ENCODE assay signal across 9 cellular contexts in genomic region chr14:81323621-81324400, GRCh38.
DNase-seq lines count a peak whose midpoint lies in the region; ATAC-seq and TF ChIP-seq lines count a peak whose summit lies in the region.
"Had no signal": no experiment of that assay in that cellular context is flagged by ENCODE, and none has a peak within 500 bp of the region (broad histone marks: within the 10 kb centered on the region; RNA-seq: fewer than 3 reads in every experiment).

No MANE protein-coding gene starts in this region.

- BruUV-seq in HCT116 (replicated peaks; lab: Mats Ljungman, UMichigan), result TSS peak; percentile 72

- H3K4me1 ChIP-seq in HCT116 (ENCODE audit: control insufficient read depth in 1 of 2, insufficient read depth in 2 of 2, low read length in 2 of 2), result peaks cover 11 to 16% of the 10 kb centered on the region in 2 experiments; a peak in 3 of 4 replicates

- no peaks in the 10 kb centered on the region for H4K20me1 ChIP-seq in HCT116 (ENCODE audit: insufficient read depth)

- RAD21 ChIA-PET in HCT116 (lab: Charles Lee; ENCODE audit: low non-redundant PET in 1 of 2, low total read pairs in 2 of 2, uncharacterized antibody in 2 of 2, unreplicated experiment in 2 of 2), result interaction anchor here in 1 of 2 experiments (0.5 kb wide), 1 partner anchor 147 kb away, joined by 6 read pairs; no protein-coding TSS in a partner anchor

- no peak overlapping the region for H3K27ac ChIP-seq in HCT116 (ENCODE audit: low read depth, low read length)
- H3K27ac ChIP-seq in skin epidermis, result peak overlapping the region in 17 of 21 experiments; percentile 6 to 88 (median 74)
- H3K27ac ChIP-seq in brain microvascular endothelial cell, result no peak overlapping the region

- TF ChIP-seq RAD21 in HCT116 (IDR thresholded peaks at IDR 0.05; ENCODE audit: low read depth), result no peak

- peak overlapping the region; percentile 84 for H3K4me2 ChIP-seq in HCT116 (ENCODE audit: low read length)

- peak overlapping the region; percentile 38 for H3K9ac ChIP-seq in HCT116 (ENCODE audit: low read length)

- peak overlapping the region; percentile 98 for H2AFZ ChIP-seq in HCT116 (ENCODE audit: low read depth, low read length, poor library complexity, severe bottlenecking)

- H3K79me2 ChIP-seq in HCT116 (ENCODE audit: insufficient read depth, low read length), result no peaks in the 10 kb centered on the region

- DNase-seq in HCT116 (ENCODE audit: low read depth, low spot score), result peak; percentile 36
- peak; percentile 69 for DNase-seq in NCI-H82 treated with DMSO at 0.1 percent for 48 hours (lab: John Stamatoyannopoulos, UW; ENCODE audit: unreplicated experiment)
- peak; percentile 44 for DNase-seq in glomerular visceral epithelial cell (ENCODE audit: extremely low spot score)
- no peak for DNase-seq in NCI-H526 treated with DMSO at 0.1 percent for 48 hours (lab: John Stamatoyannopoulos, UW)
- no peak for DNase-seq in cortex of kidney (lab: John Stamatoyannopoulos, UW)
- DNase-seq in brain microvascular endothelial cell, result no peak
- DNase-seq: stimulated activated CD4-positive, alpha-beta T cell treated with anti-CD3 and anti-CD28 coated beads, Interleukin-15, amount 100 ng/mL, for 24 hours had no signal

- no peaks in the 10 kb centered on the region for H3K9me3 ChIP-seq in HCT116 (ENCODE audit: control insufficient read depth in 1 of 2, insufficient read depth in 1 of 2, low read depth in 1 of 2, low read length in 2 of 2)

- H3K36me3 ChIP-seq in HCT116 (ENCODE audit: control insufficient read depth in 1 of 2, insufficient read depth in 2 of 2, low read length in 2 of 2) (no peaks in the 10 kb centered on the region), brain microvascular endothelial cell (replicated peaks) (no peaks in the 10 kb centered on the region)

- peak; percentile 99 for ATAC-seq in HCT116
- ATAC-seq in GM18519 (IDR thresholded peaks at IDR 0.05; ENCODE audit: low FRiP score, unreplicated experiment), result no peak

- H3K4me3 ChIP-seq in HCT116 (replicated peaks in 1 of 2; ENCODE audit: low read depth in 1 of 2, low read length in 2 of 2) (peak overlapping the region; percentile 40 to 56), skin epidermis (peak overlapping the region; percentile 9 to 47 (median 26)), brain microvascular endothelial cell (ENCODE audit: low read depth, low read length) (no peak overlapping the region)

- H3K9me2 ChIP-seq in HCT116 (ENCODE audit: insufficient read depth), result no peaks in the 10 kb centered on the region

- CTCF ChIA-PET in HCT116 (lab: Charles Lee), result no interaction called here

- H3K27me3 ChIP-seq in HCT116 (ENCODE audit: insufficient read depth, low read length) (no peaks in the 10 kb centered on the region), brain microvascular endothelial cell (replicated peaks) (no peaks in the 10 kb centered on the region)

- intact Hi-C loops in HCT116 (cut with micrococcal nuclease), result no loop called here

- in situ Hi-C loops in brain microvascular endothelial cell (cut with HindIII; ENCODE audit: low pct_ligation_motif_present, low sequenced_read_pairs), result no loop called here

- no peak for TF ChIP-seq CTCF in HCT116 (IDR thresholded peaks at IDR 0.05 in 2 of 3, conservative IDR thresholded peaks at IDR 0.05 in 1 of 3; ENCODE audit: borderline replicate concordance in 1 of 3, insufficient read depth in 1 of 3, low read depth in 2 of 3, low read length in 2 of 3)
- no peak for TF ChIP-seq CTCF in brain microvascular endothelial cell (IDR thresholded peaks at IDR 0.05; ENCODE audit: low read depth, low read length, missing control alignments)

- TF ChIP-seq POLR2A in HCT116 (IDR thresholded peaks at IDR 0.05; ENCODE audit: borderline replicate concordance, extremely low read depth, insufficient read depth, insufficient read length), result no peak

- POLR2A ChIA-PET in HCT116 (lab: Charles Lee), result no interaction called here

TF ChIP-seq in HCT116, 20 proteins besides CTCF, POLR2A, EP300 and RAD21:
- TF ChIP-seq, protein P1, sequence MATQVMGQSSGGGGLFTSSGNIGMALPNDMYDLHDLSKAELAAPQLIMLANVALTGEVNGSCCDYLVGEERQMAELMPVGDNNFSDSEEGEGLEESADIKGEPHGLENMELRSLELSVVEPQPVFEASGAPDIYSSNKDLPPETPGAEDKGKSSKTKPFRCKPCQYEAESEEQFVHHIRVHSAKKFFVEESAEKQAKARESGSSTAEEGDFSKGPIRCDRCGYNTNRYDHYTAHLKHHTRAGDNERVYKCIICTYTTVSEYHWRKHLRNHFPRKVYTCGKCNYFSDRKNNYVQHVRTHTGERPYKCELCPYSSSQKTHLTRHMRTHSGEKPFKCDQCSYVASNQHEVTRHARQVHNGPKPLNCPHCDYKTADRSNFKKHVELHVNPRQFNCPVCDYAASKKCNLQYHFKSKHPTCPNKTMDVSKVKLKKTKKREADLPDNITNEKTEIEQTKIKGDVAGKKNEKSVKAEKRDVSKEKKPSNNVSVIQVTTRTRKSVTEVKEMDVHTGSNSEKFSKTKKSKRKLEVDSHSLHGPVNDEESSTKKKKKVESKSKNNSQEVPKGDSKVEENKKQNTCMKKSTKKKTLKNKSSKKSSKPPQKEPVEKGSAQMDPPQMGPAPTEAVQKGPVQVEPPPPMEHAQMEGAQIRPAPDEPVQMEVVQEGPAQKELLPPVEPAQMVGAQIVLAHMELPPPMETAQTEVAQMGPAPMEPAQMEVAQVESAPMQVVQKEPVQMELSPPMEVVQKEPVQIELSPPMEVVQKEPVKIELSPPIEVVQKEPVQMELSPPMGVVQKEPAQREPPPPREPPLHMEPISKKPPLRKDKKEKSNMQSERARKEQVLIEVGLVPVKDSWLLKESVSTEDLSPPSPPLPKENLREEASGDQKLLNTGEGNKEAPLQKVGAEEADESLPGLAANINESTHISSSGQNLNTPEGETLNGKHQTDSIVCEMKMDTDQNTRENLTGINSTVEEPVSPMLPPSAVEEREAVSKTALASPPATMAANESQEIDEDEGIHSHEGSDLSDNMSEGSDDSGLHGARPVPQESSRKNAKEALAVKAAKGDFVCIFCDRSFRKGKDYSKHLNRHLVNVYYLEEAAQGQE (IDR thresholded peaks at IDR 0.05; ENCODE audit: low read depth), result no peak
- TF ChIP-seq, protein P2, sequence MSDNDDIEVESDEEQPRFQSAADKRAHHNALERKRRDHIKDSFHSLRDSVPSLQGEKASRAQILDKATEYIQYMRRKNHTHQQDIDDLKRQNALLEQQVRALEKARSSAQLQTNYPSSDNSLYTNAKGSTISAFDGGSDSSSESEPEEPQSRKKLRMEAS (IDR thresholded peaks at IDR 0.05), result no peak
- TF ChIP-seq, protein P3, sequence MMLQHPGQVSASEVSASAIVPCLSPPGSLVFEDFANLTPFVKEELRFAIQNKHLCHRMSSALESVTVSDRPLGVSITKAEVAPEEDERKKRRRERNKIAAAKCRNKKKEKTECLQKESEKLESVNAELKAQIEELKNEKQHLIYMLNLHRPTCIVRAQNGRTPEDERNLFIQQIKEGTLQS (IDR thresholded peaks at IDR 0.05), result no peak
- TF ChIP-seq EGR1 (IDR thresholded peaks at IDR 0.05; ENCODE audit: low read depth) (no peak), SP1 (IDR thresholded peaks at IDR 0.05; ENCODE audit: low read depth) (no peak), POLR2AphosphoS5 (IDR thresholded peaks at IDR 0.05; ENCODE audit: low read depth, low read length) (peak; percentile 37; the same call in 1 of the 2 replicates)

Comparison
In these comparisons a context has a peak if more than half of its experiments do, and no peak if none do; other contexts are left out.
1. DNase-seq: peak in HCT116 (single experiment), NCI-H82 treated with DMSO at 0.1 percent for 48 hours (single experiment) and glomerular visceral epithelial cell (single experiment); none in NCI-H526 treated with DMSO at 0.1 percent for 48 hours (single experiment), cortex of kidney (single experiment) and brain microvascular endothelial cell (single experiment).
2. H3K27ac ChIP-seq: peak in skin epidermis (17 of 21); none in HCT116 (single experiment) and brain microvascular endothelial cell (single experiment).